Comparison of ENCODE assay signal across 21 cellular contexts in genomic region chr2:236046715-236047114, GRCh38.
"Had no signal": no experiment of that assay in that cellular context is flagged by ENCODE, and none has a peak within 500 bp of the region (broad histone marks: within the 10 kb centered on the region; RNA-seq: fewer than 3 reads in every experiment).

No MANE protein-coding gene starts in this region.

- DNase-seq: KBM-7, MV-4-11, NCI-H1048, NCI-H1105, NCI-H1417, NCI-H1436 treated with DMSO at 0.1 percent for 48 hours, NCI-H1694, NCI-H187 treated with DMSO at 0.1 percent for 48 hours, NCI-H2029 treated with DMSO at 0.1 percent for 48 hours, NCI-H2171 treated with DMSO at 0.1 percent for 48 hours, NCI-H345, NCI-H446 treated with DMSO at 0.1 percent for 48 hours, NCI-H510A treated with DMSO at 0.1 percent for 48 hours, NCI-H526 treated with DMSO at 0.1 percent for 48 hours, NCI-H748 treated with DMSO at 0.1 percent for 48 hours, SHP77, SK-N-SH, SW 1271 had no signal

- H3K4me2 ChIP-seq: SK-N-SH had no signal

- H3K27ac Mint-ChIP-seq: IgD-negative memory B cell had no signal

- ATAC-seq: Panc1 had no signal

- H3K9me3 ChIP-seq: SK-N-SH had no signal

- H3K4me3 Mint-ChIP-seq: IgD-negative memory B cell had no signal

- H3K9ac ChIP-seq: SK-N-SH had no signal

- H3K27ac ChIP-seq: RWPE1 had no signal

- H3K36me3 Mint-ChIP-seq: IgD-negative memory B cell had no signal
